In the genomic region with DNA sequence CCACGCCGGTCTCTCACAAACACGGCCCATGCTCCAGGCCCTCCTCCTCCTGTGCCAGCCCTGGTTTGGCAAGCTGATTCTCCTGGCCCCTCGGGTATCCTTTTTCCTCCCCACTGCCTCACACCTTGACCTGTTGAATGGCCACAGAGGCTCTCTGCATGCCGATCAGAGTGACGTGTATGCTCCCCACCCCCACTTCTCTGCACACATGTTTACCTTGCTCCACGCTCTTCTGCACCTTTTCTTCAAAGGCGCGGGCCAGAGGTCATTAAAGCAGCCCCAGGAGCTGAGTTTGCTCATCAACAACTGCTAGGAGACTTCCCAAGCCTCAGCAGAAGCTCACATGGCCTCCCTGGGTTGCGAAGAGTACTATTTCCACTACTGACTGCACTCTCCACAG, we compare ENCODE assay signal across 10 cellular contexts.
DNase-seq lines count a peak whose midpoint lies in the region; ATAC-seq and TF ChIP-seq lines count a peak whose summit lies in the region.
"Had no signal": no experiment of that assay in that cellular context is flagged by ENCODE, and none has a peak within 500 bp of the region (broad histone marks: within the 10 kb centered on the region; RNA-seq: fewer than 3 reads in every experiment).

No MANE protein-coding gene starts in this region.

- H3K27ac ChIP-seq in AG04450 (ENCODE audit: low read depth, low read length) (peak overlapping the region; percentile 39), IMR-90 (ENCODE audit: insufficient read depth, low read length) (no peak overlapping the region), gastroesophageal sphincter (no peak overlapping the region)

- no peak overlapping the region for H3K4me2 ChIP-seq in IMR-90 (ENCODE audit: low read depth, low read length)

- BruUV-seq in IMR-90 (replicated peaks; lab: Mats Ljungman, UMichigan): no TSS peak

- peak overlapping the region; percentile 67; the same call in 1 of the 2 replicates for H3K23ac ChIP-seq in IMR-90 (ENCODE audit: low read depth, low read length)

- H2AK9ac ChIP-seq in IMR-90 (replicated peaks; ENCODE audit: low read depth, low read length, poor library complexity): no peak overlapping the region

- ATAC-seq in IMR-90 (ENCODE audit: low read depth) (no peak), gastroesophageal sphincter (no peak)
- ATAC-seq: CD8-positive, alpha-beta T cell had no signal

- H4K5ac ChIP-seq in IMR-90 (ENCODE audit: low read depth, low read length): no peak overlapping the region

- H3K9me3 Mint-ChIP-seq in progenitor cell of endocrine pancreas (ENCODE audit: low read depth): no peaks in the 10 kb centered on the region
- H3K9me3 Mint-ChIP-seq: CD8-positive, alpha-beta T cell had no signal

- peak overlapping the region; percentile 22; the same call in 1 of the 2 replicates for H3K18ac ChIP-seq in IMR-90 (ENCODE audit: low read depth, low read length)

- H2AK5ac ChIP-seq in IMR-90 (ENCODE audit: low read depth, low read length): peak overlapping the region; percentile 80

- peak overlapping the region; percentile 64 for H3K14ac ChIP-seq in IMR-90 (replicated peaks; ENCODE audit: low read depth, low read length)

- CTCF ChIA-PET in AG04450 (lab: Charles Lee): no interaction called here
- CTCF ChIA-PET in IMR-90 (lab: Yijun Ruan, JAX): interaction anchor here (0.5 kb wide), 1 partner anchor 46 kb away, joined by 3 read pairs; no protein-coding TSS in a partner anchor

- H3K4ac ChIP-seq in IMR-90 (ENCODE audit: low read depth, low read length): peak overlapping the region; percentile 71

- TF ChIP-seq CTCF in AG04450 (IDR thresholded peaks at IDR 0.05; ENCODE audit: low read depth, low read length) (no peak), GM13977 (IDR thresholded peaks at IDR 0.05; ENCODE audit: extremely low read depth, insufficient read depth, missing control alignments) (no peak), IMR-90 (conservative IDR thresholded peaks at IDR 0.05; ENCODE audit: low read depth, low read length) (no peak), gastroesophageal sphincter (IDR thresholded peaks at IDR 0.05) (no peak), progenitor cell of endocrine pancreas (IDR thresholded peaks at IDR 0.05; ENCODE audit: unreplicated experiment) (no peak)

- peak overlapping the region; percentile 77 for H2BK120ac ChIP-seq in IMR-90 (ENCODE audit: low read depth, low read length)

- intact Hi-C loops in IMR-90 (cut with micrococcal nuclease): loop anchor here (5.0 kb wide), 2 partner anchors 39 to 261 kb away; partner anchors contain the start of gene FOXO6

- H2AFZ ChIP-seq in IMR-90 (replicated peaks; ENCODE audit: low read length, poor library complexity): peak overlapping the region; percentile 5

- H4K91ac ChIP-seq in IMR-90 (ENCODE audit: insufficient read depth, low read depth, low read length): peak overlapping the region; percentile 21; the same call in 1 of the 2 replicates

- peak overlapping the region; percentile 13 for H2BK5ac ChIP-seq in IMR-90 (ENCODE audit: low read depth, low read length, poor library complexity, severe bottlenecking)

- H3K27me3 ChIP-seq in AG04450 (ENCODE audit: control insufficient read depth, insufficient read depth, low read length) (no peaks in the 10 kb centered on the region), IMR-90 (ENCODE audit: control insufficient read depth, insufficient read depth, low read length) (no peaks in the 10 kb centered on the region), gastroesophageal sphincter (no peaks in the 10 kb centered on the region)

- TF ChIP-seq RAD21 in IMR-90 (IDR thresholded peaks at IDR 0.05; ENCODE audit: low read length): no peak

- H2BK15ac ChIP-seq in IMR-90 (ENCODE audit: low read depth, low read length): no peak overlapping the region; the same call in 1 of the 3 replicates

- POLR2A ChIA-PET in AG04450 (lab: Yijun Ruan, JAX) (no interaction called here), IMR-90 (lab: Charles Lee; ENCODE audit: unreplicated experiment) (no interaction called here)

- no peaks in the 10 kb centered on the region for H3K9me3 ChIP-seq in AG04450 (ENCODE audit: control insufficient read depth, insufficient read depth, low read length)
- no peaks in the 10 kb centered on the region for H3K9me3 ChIP-seq in IMR-90 (ENCODE audit: control insufficient read depth, insufficient read depth, low read length)
- no peaks in the 10 kb centered on the region for H3K9me3 ChIP-seq in gastroesophageal sphincter

- H4K20me1 ChIP-seq in IMR-90 (ENCODE audit: insufficient read depth, low read length): no peaks in the 10 kb centered on the region

- dilution Hi-C loops in IMR-90 (cut with HindIII; ENCODE audit: low sequenced_read_pairs, unreplicated experiment): no loop called here

- H3K36me3 Mint-ChIP-seq in progenitor cell of endocrine pancreas (ENCODE audit: insufficient read depth): no peaks in the 10 kb centered on the region

- H3K4me3 ChIP-seq in AG04450 (ENCODE audit: low read depth, low read length) (no peak overlapping the region), IMR-90 (ENCODE audit: insufficient read depth, low read depth, low read length) (no peak overlapping the region), gastroesophageal sphincter (no peak overlapping the region)

- H3K9ac ChIP-seq in IMR-90 (ENCODE audit: low read depth, low read length): no peak overlapping the region

- no peak overlapping the region for H3K27ac Mint-ChIP-seq in progenitor cell of endocrine pancreas
- H3K27ac Mint-ChIP-seq: CD8-positive, alpha-beta T cell had no signal

- no peak overlapping the region for H3K56ac ChIP-seq in IMR-90 (ENCODE audit: extremely low read depth, insufficient read depth, low read length)

- peaks cover 35% of the 10 kb centered on the region for H3K9me1 ChIP-seq in IMR-90 (ENCODE audit: insufficient read depth, low read length)

- DNase-seq in AG04450 (ENCODE audit: low read depth, low spot score) (no peak), GM13977 (ENCODE audit: low spot score) (peak; percentile 28), IMR-90 (no peak), ecto neural progenitor cell (ENCODE audit: low spot score) (peak; percentile 29), progenitor cell of endocrine pancreas (ENCODE audit: low spot score, unreplicated experiment) (no peak), inferior parietal cortex (ENCODE audit: extremely low spot score) (no peak), A172 (ENCODE audit: low spot score) (no peak)
- DNase-seq: NCI-H526 had no signal

- peaks cover 28% of the 10 kb centered on the region for H3K4me1 ChIP-seq in IMR-90 (ENCODE audit: control insufficient read depth, insufficient read depth, low read length)
- H3K4me1 ChIP-seq in gastroesophageal sphincter: peaks cover 0 to 30% (median 6%) of the 10 kb centered on the region in 3 donors

- in situ Hi-C loops in GM13977 (cut with MboI; ENCODE audit: low pct_unique_long_range_greater_than_20kb, low sequenced_read_pairs, unreplicated experiment): no loop called here
- in situ Hi-C loops in IMR-90 (cut with MboI; ENCODE audit: low sequenced_read_pairs): no loop called here

- H4K8ac ChIP-seq in IMR-90 (ENCODE audit: low read depth in 2 of 2, low read length in 2 of 2): peak overlapping the region in 1 of 2 experiments; percentile 72; a peak in 1 of 4 replicates

- peaks cover 12% of the 10 kb centered on the region for H3K27me3 Mint-ChIP-seq in progenitor cell of endocrine pancreas

- peaks cover 10% of the 10 kb centered on the region for H3K4me1 Mint-ChIP-seq in progenitor cell of endocrine pancreas (ENCODE audit: low read depth)

- no peak overlapping the region for H3K4me3 Mint-ChIP-seq in progenitor cell of endocrine pancreas (ENCODE audit: low read depth)
- H3K4me3 Mint-ChIP-seq: CD8-positive, alpha-beta T cell had no signal

- no peak for TF ChIP-seq EP300 in gastroesophageal sphincter (IDR thresholded peaks at IDR 0.05)

- H3K79me1 ChIP-seq in IMR-90 (ENCODE audit: low read depth in 1 of 2, low read length in 2 of 2): peaks cover 24 to 50% of the 10 kb centered on the region in 2 experiments; a peak in 3 of 4 replicates

- peak overlapping the region; percentile 62 for H2BK20ac ChIP-seq in IMR-90 (ENCODE audit: low read depth, low read length)

- no peaks in the 10 kb centered on the region for H3K36me3 ChIP-seq in IMR-90 (ENCODE audit: control insufficient read depth, insufficient read depth, low read length)
- no peaks in the 10 kb centered on the region for H3K36me3 ChIP-seq in gastroesophageal sphincter

- TF ChIP-seq POLR2A in IMR-90 (IDR thresholded peaks at IDR 0.05; ENCODE audit: low read depth, low read length) (no peak), gastroesophageal sphincter (IDR thresholded peaks at IDR 0.05) (no peak)

- WGBS in IMR-90 (ENCODE audit: extremely low coverage in 2 of 2, insufficient read length in 1 of 2), 2 experiments: 56% methylated on average over 5 of the region's 10 CpGs; no CpG with 5 or more reads in 1 of the 2 experiments
- 84 to 86% methylated on average over 9 of the region's 10 CpGs for WGBS in gastroesophageal sphincter (ENCODE audit: low coverage in 1 of 2), 2 donors

TF ChIP-seq in IMR-90, 13 proteins besides CTCF, POLR2A, EP300 and RAD21 (continues in another document):
- TF ChIP-seq NFE2L2 (IDR thresholded peaks at IDR 0.05; ENCODE audit: low read depth, low read length): no peak
- TF ChIP-seq RFX5 (IDR thresholded peaks at IDR 0.05; ENCODE audit: low read depth, low read length): no peak
- TF ChIP-seq, protein P1, sequence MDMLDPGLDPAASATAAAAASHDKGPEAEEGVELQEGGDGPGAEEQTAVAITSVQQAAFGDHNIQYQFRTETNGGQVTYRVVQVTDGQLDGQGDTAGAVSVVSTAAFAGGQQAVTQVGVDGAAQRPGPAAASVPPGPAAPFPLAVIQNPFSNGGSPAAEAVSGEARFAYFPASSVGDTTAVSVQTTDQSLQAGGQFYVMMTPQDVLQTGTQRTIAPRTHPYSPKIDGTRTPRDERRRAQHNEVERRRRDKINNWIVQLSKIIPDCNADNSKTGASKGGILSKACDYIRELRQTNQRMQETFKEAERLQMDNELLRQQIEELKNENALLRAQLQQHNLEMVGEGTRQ (IDR thresholded peaks at IDR 0.05; ENCODE audit: low read depth, low read length): no peak
- TF ChIP-seq FOS (IDR thresholded peaks at IDR 0.05; ENCODE audit: low read depth, low read length): no peak
- TF ChIP-seq CHD1 (IDR thresholded peaks at IDR 0.05; ENCODE audit: low read depth, low read length): no peak
- TF ChIP-seq MXI1 (IDR thresholded peaks at IDR 0.05; ENCODE audit: borderline replicate concordance, low read depth, low read length): no peak
- TF ChIP-seq BHLHE40 (IDR thresholded peaks at IDR 0.05; ENCODE audit: low read depth, low read length): no peak
- no peak for TF ChIP-seq MAZ (IDR thresholded peaks at IDR 0.05; ENCODE audit: borderline replicate concordance, low read depth, low read length)
- TF ChIP-seq MAFK (IDR thresholded peaks at IDR 0.05; ENCODE audit: low read depth, low read length): no peak
- no peak for TF ChIP-seq RCOR1 (IDR thresholded peaks at IDR 0.05; ENCODE audit: insufficient replicate concordance, low read length)
- no peak for TF ChIP-seq SMC3 (IDR thresholded peaks at IDR 0.05; ENCODE audit: low read depth, low read length)

Comparison
In these comparisons a context has a peak if more than half of its experiments do, and no peak if none do; other contexts are left out.
1. DNase-seq: peak in GM13977 (single experiment) and ecto neural progenitor cell (single experiment); none in AG04450 (single experiment), IMR-90 (single experiment), progenitor cell of endocrine pancreas (single experiment), inferior parietal cortex (single experiment) and A172 (single experiment).